In the genomic region with DNA sequence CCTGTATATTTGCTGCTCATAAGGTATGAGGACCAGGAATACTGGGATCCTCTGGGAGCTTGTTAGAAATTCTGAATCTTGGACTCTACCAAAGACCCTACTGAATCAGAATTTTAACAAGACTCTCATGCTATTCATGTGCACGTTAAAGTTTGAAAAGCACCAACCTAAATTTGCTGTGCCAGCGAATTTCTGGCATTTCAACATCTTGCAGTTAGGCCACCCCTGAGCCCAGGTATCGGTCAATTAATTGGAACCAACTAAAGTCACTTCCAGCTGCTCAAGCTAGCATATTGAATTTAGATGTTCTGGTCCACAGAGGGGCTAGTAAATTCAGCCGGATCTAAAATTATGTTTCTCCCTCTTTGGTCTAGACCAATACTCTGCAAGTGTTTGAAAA, we compare ENCODE assay signal across 18 cellular contexts.
DNase-seq lines count a peak whose midpoint lies in the region; ATAC-seq, FAIRE-seq and TF ChIP-seq lines count a peak whose summit lies in the region.
"Had no signal": no experiment of that assay in that cellular context is flagged by ENCODE, and none has a peak within 500 bp of the region (broad histone marks: within the 10 kb centered on the region; RNA-seq: fewer than 3 reads in every experiment).

No MANE protein-coding gene starts in this region.

- in situ Hi-C loops in GM23248 (cut with MboI) = no loop called here

- no peak for DNase-seq in D721Med (ENCODE audit: insufficient read length, low spot score)
- DNase-seq in WERI-Rb-1 = no peak
- DNase-seq in left lobe of liver (ENCODE audit: low spot score) = no peak
- DNase-seq in naive thymus-derived CD8-positive, alpha-beta T cell = no peak
- no peak for DNase-seq in GM23248
- no peak for DNase-seq in Karpas-422
- DNase-seq: 8988T; C1 segment of cervical spinal cord; Calu3; CD4-positive, alpha-beta memory T cell; COR-L47; DMS153; DND-41; HFFc6 had no signal

- H2AFZ ChIP-seq in GM23248 (no peak overlapping the region), Karpas-422 (ENCODE audit: low read length) (no peak overlapping the region)

- peaks cover 19% of the 10 kb centered on the region for H3K9me3 ChIP-seq in WERI-Rb-1 (ENCODE audit: severe bottlenecking)
- H3K9me3 ChIP-seq in GM23248 (ENCODE audit: low read depth) = no peaks in the 10 kb centered on the region
- H3K9me3 ChIP-seq in Karpas-422 (ENCODE audit: low read length) = no peaks in the 10 kb centered on the region

- H3K79me2 ChIP-seq in GM23248 (ENCODE audit: insufficient read depth) (no peaks in the 10 kb centered on the region), Karpas-422 (ENCODE audit: low read length) (no peaks in the 10 kb centered on the region)

- H3F3A ChIP-seq in GM23248 (ENCODE audit: insufficient read depth) = no peaks in the 10 kb centered on the region

- ATAC-seq in left lobe of liver = peak; percentile 48
- no peak for ATAC-seq in naive thymus-derived CD8-positive, alpha-beta T cell
- no peak for ATAC-seq in GM18907 (IDR thresholded peaks at IDR 0.05; ENCODE audit: unreplicated experiment)

- H3K4me2 ChIP-seq in GM23248 (ENCODE audit: unreplicated experiment) (no peak overlapping the region), Karpas-422 (ENCODE audit: low read depth, low read length, poor library complexity, severe bottlenecking) (no peak overlapping the region)

- H3K27ac Mint-ChIP-seq in naive thymus-derived CD8-positive, alpha-beta T cell = no peak overlapping the region
- H3K27ac Mint-ChIP-seq: CD4-positive, alpha-beta memory T cell; HFFc6 had no signal

- H3K27ac ChIP-seq in WERI-Rb-1 = peak overlapping the region; percentile 12; the same call in 1 of the 2 replicates
- H3K27ac ChIP-seq in GM23248 = no peak overlapping the region
- H3K27ac ChIP-seq in Karpas-422 (ENCODE audit: low read length) = no peak overlapping the region

- H3K27me3 ChIP-seq in WERI-Rb-1 (ENCODE audit: insufficient read depth, low read depth, severe bottlenecking) (no peaks in the 10 kb centered on the region), GM23248 (replicated peaks; ENCODE audit: insufficient read depth) (no peaks in the 10 kb centered on the region), Karpas-422 (ENCODE audit: low read length) (no peaks in the 10 kb centered on the region)

- no peaks in the 10 kb centered on the region for H3K4me1 Mint-ChIP-seq in naive thymus-derived CD8-positive, alpha-beta T cell
- H3K4me1 Mint-ChIP-seq: CD4-positive, alpha-beta memory T cell had no signal

- H3K9ac ChIP-seq in GM23248 (no peak overlapping the region), Karpas-422 (ENCODE audit: low read length) (no peak overlapping the region)

- H3K4me3 ChIP-seq in WERI-Rb-1 (ENCODE audit: low read depth, low read length) = no peak overlapping the region
- no peak overlapping the region for H3K4me3 ChIP-seq in GM23248
- no peak overlapping the region for H3K4me3 ChIP-seq in Karpas-422 (ENCODE audit: low read length)
- H3K4me3 ChIP-seq: HAP-1 had no signal

- H3K4me3 Mint-ChIP-seq in naive thymus-derived CD8-positive, alpha-beta T cell = no peak overlapping the region
- H3K4me3 Mint-ChIP-seq: CD4-positive, alpha-beta memory T cell; HFFc6 had no signal

- H3K9me2 ChIP-seq in GM23248 (ENCODE audit: insufficient read depth) (no peaks in the 10 kb centered on the region), Karpas-422 (replicated peaks; ENCODE audit: insufficient read depth, low read length) (no peaks in the 10 kb centered on the region)

- H3K27me3 Mint-ChIP-seq in naive thymus-derived CD8-positive, alpha-beta T cell = peaks cover 4 to 24% (median 11%) of the 10 kb centered on the region in 5 donors

- peak; percentile 56 for FAIRE-seq in D721Med (lab: Jason Lieb, UNC)
- FAIRE-seq: G401.6, H54 had no signal

- peaks cover 2 to 8% (median 5%) of the 10 kb centered on the region in 3 donors for H3K36me3 Mint-ChIP-seq in naive thymus-derived CD8-positive, alpha-beta T cell

- POLR2A ChIA-PET in naive thymus-derived CD8-positive, alpha-beta T cell (lab: Charles Lee) = no interaction called here

- TF ChIP-seq CTCF in D721Med (IDR thresholded peaks at IDR 0.05; ENCODE audit: insufficient read depth, missing control alignments) = no peak
- no peak for TF ChIP-seq CTCF in WERI-Rb-1 (IDR thresholded peaks at IDR 0.05; ENCODE audit: low read depth, low read length)

- H3K9me3 Mint-ChIP-seq in naive thymus-derived CD8-positive, alpha-beta T cell = peaks cover 0 to 17% (median 11%) of the 10 kb centered on the region in 9 donors

- H3K36me3 ChIP-seq in WERI-Rb-1 = no peaks in the 10 kb centered on the region
- no peaks in the 10 kb centered on the region for H3K36me3 ChIP-seq in GM23248 (ENCODE audit: low read depth)
- H3K36me3 ChIP-seq in Karpas-422 (ENCODE audit: insufficient read depth, low read length) = no peaks in the 10 kb centered on the region; the same call in 1 of the 2 replicates
- H3K36me3 ChIP-seq: HAP-1 had no signal

- H3K4me1 ChIP-seq in GM23248 (ENCODE audit: insufficient read depth) = no peaks in the 10 kb centered on the region
- no peaks in the 10 kb centered on the region for H3K4me1 ChIP-seq in Karpas-422 (ENCODE audit: low read length)
- H3K4me1 ChIP-seq: HAP-1 had no signal

- H4K20me1 ChIP-seq in GM23248 (ENCODE audit: insufficient read depth) (no peaks in the 10 kb centered on the region), Karpas-422 (ENCODE audit: insufficient read depth, low read depth, low read length) (no peaks in the 10 kb centered on the region)

- 25 to 26% methylated on average over 4 of the region's 4 CpGs for WGBS in GM23248 (ENCODE audit: low coverage in 1 of 2, low lambda C conversion rate in 2 of 2, missing lambda C conversion rate in 2 of 2), 2 experiments
